1 cellular context compared by ENCODE assay signal in the genomic region with DNA sequence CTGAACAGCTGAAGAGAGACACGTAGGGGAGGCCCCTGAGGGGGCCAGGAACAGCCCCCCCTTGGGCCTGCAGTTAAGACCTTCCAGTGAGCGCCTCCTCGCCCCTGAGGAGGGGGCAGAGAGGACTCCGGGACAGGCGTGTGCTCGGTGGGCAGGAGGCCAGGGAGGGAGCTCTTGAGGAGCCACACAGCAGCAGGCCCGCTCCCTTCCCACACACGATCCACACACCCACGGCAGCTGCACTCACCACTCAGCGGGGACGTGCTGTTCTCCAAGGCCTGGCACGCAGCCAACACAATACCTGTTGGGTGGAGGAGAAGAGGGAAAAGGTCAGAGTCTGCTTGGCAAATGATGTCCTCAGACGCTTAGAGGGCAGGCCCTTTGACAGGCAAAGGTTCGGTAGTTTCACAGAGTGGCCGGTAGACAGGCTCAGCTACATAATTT.
A peak's percentile ranks its signal among the peaks of the same experiment; 100 is the strongest.
TF ChIP-seq lines count a peak whose summit lies in the region.

No MANE protein-coding gene starts in this region.

TF ChIP-seq in HepG2, 621 proteins besides CTCF, POLR2A, EP300 and RAD21 (continued from another document and continues in another):
- TF ChIP-seq, protein P1, sequence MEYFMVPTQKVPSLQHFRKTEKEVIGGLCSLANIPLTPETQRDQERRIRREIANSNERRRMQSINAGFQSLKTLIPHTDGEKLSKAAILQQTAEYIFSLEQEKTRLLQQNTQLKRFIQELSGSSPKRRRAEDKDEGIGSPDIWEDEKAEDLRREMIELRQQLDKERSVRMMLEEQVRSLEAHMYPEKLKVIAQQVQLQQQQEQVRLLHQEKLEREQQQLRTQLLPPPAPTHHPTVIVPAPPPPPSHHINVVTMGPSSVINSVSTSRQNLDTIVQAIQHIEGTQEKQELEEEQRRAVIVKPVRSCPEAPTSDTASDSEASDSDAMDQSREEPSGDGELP (IDR thresholded peaks at IDR 0.05; ENCODE audit: borderline replicate concordance, low read depth), result no peak
- TF ChIP-seq EEA1 (CRISPR knock-in tag; IDR thresholded peaks at IDR 0.05; ENCODE audit: borderline replicate concordance) (no peak), ZNF432 (CRISPR knock-in tag; IDR thresholded peaks at IDR 0.05; ENCODE audit: borderline replicate concordance) (no peak), ERF (CRISPR knock-in tag; IDR thresholded peaks at IDR 0.05) (no peak), RARA (CRISPR knock-in tag; IDR thresholded peaks at IDR 0.05) (0 out of 2 replicates have a peak, but pooled peaks have one; percentile 14), KLF11 (CRISPR knock-in tag; IDR thresholded peaks at IDR 0.05) (no peak), HOXA3 (CRISPR knock-in tag; IDR thresholded peaks at IDR 0.05) (peak; percentile 52; the same call in 1 of the 2 replicates), PHF21A (CRISPR knock-in tag; IDR thresholded peaks at IDR 0.05) (no peak), ZSCAN22 (CRISPR knock-in tag; IDR thresholded peaks at IDR 0.05) (no peak), ADNP (CRISPR knock-in tag; IDR thresholded peaks at IDR 0.05) (no peak), TCF7L2 (IDR thresholded peaks at IDR 0.05; ENCODE audit: low read depth, low read length) (no peak), LCORL (IDR thresholded peaks at IDR 0.05) (peak; percentile 80), LCORL (CRISPR knock-in tag; IDR thresholded peaks at IDR 0.05) (no peak), MTA1 (CRISPR knock-in tag; IDR thresholded peaks at IDR 0.05; ENCODE audit: borderline replicate concordance) (peak; percentile 90; the same call in 1 of the 2 replicates), ZNF138 (CRISPR knock-in tag; IDR thresholded peaks at IDR 0.05; ENCODE audit: low read depth) (no peak), ZNF264 (CRISPR knock-in tag; IDR thresholded peaks at IDR 0.05) (no peak), EZH2 (conservative IDR thresholded peaks at IDR 0.05; ENCODE audit: low read depth, low read length) (no peak), GABPB1 (CRISPR knock-in tag; IDR thresholded peaks at IDR 0.05) (peak; percentile 31; the same call in 1 of the 2 replicates), GATAD2A (CRISPR knock-in tag; IDR thresholded peaks at IDR 0.05) (0 out of 2 replicates have a peak, but pooled peaks have one; percentile 34), ZBTB38 (CRISPR knock-in tag; IDR thresholded peaks at IDR 0.05) (peak; percentile 95), ZNF781 (CRISPR knock-in tag; IDR thresholded peaks at IDR 0.05; ENCODE audit: borderline replicate concordance, not compliant biosample characterization) (no peak), NFIB (CRISPR knock-in tag; IDR thresholded peaks at IDR 0.05; ENCODE audit: borderline replicate concordance) (peak; percentile 89; the same call in 1 of the 2 replicates), DNMT1 (CRISPR knock-in tag; IDR thresholded peaks at IDR 0.05) (0 out of 2 replicates have a peak, but pooled peaks have one; percentile 32), DPF2 (CRISPR knock-in tag; IDR thresholded peaks at IDR 0.05; ENCODE audit: borderline replicate concordance, low read depth) (no peak)
- TF ChIP-seq, protein P2, sequence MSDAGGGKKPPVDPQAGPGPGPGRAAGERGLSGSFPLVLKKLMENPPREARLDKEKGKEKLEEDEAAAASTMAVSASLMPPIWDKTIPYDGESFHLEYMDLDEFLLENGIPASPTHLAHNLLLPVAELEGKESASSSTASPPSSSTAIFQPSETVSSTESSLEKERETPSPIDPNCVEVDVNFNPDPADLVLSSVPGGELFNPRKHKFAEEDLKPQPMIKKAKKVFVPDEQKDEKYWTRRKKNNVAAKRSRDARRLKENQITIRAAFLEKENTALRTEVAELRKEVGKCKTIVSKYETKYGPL (CRISPR knock-in tag; IDR thresholded peaks at IDR 0.05), result no peak
- TF ChIP-seq, protein P3, sequence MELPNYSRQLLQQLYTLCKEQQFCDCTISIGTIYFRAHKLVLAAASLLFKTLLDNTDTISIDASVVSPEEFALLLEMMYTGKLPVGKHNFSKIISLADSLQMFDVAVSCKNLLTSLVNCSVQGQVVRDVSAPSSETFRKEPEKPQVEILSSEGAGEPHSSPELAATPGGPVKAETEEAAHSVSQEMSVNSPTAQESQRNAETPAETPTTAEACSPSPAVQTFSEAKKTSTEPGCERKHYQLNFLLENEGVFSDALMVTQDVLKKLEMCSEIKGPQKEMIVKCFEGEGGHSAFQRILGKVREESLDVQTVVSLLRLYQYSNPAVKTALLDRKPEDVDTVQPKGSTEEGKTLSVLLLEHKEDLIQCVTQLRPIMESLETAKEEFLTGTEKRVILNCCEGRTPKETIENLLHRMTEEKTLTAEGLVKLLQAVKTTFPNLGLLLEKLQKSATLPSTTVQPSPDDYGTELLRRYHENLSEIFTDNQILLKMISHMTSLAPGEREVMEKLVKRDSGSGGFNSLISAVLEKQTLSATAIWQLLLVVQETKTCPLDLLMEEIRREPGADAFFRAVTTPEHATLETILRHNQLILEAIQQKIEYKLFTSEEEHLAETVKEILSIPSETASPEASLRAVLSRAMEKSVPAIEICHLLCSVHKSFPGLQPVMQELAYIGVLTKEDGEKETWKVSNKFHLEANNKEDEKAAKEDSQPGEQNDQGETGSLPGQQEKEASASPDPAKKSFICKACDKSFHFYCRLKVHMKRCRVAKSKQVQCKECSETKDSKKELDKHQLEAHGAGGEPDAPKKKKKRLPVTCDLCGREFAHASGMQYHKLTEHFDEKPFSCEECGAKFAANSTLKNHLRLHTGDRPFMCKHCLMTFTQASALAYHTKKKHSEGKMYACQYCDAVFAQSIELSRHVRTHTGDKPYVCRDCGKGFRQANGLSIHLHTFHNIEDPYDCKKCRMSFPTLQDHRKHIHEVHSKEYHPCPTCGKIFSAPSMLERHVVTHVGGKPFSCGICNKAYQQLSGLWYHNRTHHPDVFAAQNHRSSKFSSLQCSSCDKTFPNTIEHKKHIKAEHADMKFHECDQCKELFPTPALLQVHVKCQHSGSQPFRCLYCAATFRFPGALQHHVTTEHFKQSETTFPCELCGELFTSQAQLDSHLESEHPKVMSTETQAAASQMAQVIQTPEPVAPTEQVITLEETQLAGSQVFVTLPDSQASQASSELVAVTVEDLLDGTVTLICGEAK (IDR thresholded peaks at IDR 0.05), result no peak
- TF ChIP-seq, protein P3 (CRISPR knock-in tag; IDR thresholded peaks at IDR 0.05), result no peak
- TF ChIP-seq, protein P4, sequence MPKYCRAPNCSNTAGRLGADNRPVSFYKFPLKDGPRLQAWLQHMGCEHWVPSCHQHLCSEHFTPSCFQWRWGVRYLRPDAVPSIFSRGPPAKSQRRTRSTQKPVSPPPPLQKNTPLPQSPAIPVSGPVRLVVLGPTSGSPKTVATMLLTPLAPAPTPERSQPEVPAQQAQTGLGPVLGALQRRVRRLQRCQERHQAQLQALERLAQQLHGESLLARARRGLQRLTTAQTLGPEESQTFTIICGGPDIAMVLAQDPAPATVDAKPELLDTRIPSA (CRISPR knock-in tag; IDR thresholded peaks at IDR 0.05; ENCODE audit: borderline replicate concordance), result no peak
- TF ChIP-seq, protein P5, sequence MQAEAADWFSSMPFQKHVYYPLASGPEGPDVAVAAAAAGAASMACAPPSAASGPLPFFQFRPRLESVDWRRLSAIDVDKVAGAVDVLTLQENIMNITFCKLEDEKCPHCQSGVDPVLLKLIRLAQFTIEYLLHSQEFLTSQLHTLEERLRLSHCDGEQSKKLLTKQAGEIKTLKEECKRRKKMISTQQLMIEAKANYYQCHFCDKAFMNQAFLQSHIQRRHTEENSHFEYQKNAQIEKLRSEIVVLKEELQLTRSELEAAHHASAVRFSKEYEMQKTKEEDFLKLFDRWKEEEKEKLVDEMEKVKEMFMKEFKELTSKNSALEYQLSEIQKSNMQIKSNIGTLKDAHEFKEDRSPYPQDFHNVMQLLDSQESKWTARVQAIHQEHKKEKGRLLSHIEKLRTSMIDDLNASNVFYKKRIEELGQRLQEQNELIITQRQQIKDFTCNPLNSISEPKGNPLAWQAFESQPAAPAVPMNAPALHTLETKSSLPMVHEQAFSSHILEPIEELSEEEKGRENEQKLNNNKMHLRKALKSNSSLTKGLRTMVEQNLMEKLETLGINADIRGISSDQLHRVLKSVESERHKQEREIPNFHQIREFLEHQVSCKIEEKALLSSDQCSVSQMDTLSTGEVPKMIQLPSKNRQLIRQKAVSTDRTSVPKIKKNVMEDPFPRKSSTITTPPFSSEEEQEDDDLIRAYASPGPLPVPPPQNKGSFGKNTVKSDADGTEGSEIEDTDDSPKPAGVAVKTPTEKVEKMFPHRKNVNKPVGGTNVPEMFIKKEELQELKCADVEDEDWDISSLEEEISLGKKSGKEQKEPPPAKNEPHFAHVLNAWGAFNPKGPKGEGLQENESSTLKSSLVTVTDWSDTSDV (CRISPR knock-in tag; IDR thresholded peaks at IDR 0.05), result no peak
- TF ChIP-seq, protein P6, sequence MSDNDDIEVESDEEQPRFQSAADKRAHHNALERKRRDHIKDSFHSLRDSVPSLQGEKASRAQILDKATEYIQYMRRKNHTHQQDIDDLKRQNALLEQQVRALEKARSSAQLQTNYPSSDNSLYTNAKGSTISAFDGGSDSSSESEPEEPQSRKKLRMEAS (IDR thresholded peaks at IDR 0.05), result peak; percentile 23; the same call in 1 of the 2 replicates
- TF ChIP-seq, protein P7, sequence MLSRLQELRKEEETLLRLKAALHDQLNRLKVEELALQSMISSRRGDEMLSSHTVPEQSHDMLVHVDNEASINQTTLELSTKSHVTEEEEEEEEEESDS (CRISPR knock-in tag; IDR thresholded peaks at IDR 0.05; ENCODE audit: borderline replicate concordance), result no peak
- TF ChIP-seq, protein P8, sequence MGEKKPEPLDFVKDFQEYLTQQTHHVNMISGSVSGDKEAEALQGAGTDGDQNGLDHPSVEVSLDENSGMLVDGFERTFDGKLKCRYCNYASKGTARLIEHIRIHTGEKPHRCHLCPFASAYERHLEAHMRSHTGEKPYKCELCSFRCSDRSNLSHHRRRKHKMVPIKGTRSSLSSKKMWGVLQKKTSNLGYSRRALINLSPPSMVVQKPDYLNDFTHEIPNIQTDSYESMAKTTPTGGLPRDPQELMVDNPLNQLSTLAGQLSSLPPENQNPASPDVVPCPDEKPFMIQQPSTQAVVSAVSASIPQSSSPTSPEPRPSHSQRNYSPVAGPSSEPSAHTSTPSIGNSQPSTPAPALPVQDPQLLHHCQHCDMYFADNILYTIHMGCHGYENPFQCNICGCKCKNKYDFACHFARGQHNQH (CRISPR knock-in tag; IDR thresholded peaks at IDR 0.05), result no peak
- TF ChIP-seq, protein P9, sequence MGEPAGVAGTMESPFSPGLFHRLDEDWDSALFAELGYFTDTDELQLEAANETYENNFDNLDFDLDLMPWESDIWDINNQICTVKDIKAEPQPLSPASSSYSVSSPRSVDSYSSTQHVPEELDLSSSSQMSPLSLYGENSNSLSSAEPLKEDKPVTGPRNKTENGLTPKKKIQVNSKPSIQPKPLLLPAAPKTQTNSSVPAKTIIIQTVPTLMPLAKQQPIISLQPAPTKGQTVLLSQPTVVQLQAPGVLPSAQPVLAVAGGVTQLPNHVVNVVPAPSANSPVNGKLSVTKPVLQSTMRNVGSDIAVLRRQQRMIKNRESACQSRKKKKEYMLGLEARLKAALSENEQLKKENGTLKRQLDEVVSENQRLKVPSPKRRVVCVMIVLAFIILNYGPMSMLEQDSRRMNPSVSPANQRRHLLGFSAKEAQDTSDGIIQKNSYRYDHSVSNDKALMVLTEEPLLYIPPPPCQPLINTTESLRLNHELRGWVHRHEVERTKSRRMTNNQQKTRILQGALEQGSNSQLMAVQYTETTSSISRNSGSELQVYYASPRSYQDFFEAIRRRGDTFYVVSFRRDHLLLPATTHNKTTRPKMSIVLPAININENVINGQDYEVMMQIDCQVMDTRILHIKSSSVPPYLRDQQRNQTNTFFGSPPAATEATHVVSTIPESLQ (CRISPR knock-in tag; conservative IDR thresholded peaks at IDR 0.05), result no peak
- TF ChIP-seq, protein P10, sequence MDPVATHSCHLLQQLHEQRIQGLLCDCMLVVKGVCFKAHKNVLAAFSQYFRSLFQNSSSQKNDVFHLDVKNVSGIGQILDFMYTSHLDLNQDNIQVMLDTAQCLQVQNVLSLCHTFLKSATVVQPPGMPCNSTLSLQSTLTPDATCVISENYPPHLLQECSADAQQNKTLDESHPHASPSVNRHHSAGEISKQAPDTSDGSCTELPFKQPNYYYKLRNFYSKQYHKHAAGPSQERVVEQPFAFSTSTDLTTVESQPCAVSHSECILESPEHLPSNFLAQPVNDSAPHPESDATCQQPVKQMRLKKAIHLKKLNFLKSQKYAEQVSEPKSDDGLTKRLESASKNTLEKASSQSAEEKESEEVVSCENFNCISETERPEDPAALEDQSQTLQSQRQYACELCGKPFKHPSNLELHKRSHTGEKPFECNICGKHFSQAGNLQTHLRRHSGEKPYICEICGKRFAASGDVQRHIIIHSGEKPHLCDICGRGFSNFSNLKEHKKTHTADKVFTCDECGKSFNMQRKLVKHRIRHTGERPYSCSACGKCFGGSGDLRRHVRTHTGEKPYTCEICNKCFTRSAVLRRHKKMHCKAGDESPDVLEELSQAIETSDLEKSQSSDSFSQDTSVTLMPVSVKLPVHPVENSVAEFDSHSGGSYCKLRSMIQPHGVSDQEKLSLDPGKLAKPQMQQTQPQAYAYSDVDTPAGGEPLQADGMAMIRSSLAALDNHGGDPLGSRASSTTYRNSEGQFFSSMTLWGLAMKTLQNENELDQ (CRISPR knock-in tag; IDR thresholded peaks at IDR 0.05; ENCODE audit: borderline replicate concordance), result no peak
- TF ChIP-seq, protein P11, sequence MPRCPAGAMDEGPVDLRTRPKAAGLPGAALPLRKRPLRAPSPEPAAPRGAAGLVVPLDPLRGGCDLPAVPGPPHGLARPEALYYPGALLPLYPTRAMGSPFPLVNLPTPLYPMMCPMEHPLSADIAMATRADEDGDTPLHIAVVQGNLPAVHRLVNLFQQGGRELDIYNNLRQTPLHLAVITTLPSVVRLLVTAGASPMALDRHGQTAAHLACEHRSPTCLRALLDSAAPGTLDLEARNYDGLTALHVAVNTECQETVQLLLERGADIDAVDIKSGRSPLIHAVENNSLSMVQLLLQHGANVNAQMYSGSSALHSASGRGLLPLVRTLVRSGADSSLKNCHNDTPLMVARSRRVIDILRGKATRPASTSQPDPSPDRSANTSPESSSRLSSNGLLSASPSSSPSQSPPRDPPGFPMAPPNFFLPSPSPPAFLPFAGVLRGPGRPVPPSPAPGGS (CRISPR knock-in tag; IDR thresholded peaks at IDR 0.05), result no peak
